1 cellular context compared by ENCODE assay signal in genomic region chr10:69068549-69068948, GRCh38.
TF ChIP-seq lines count a peak whose summit lies in the region.

No MANE protein-coding gene starts in this region.

TF ChIP-seq in HepG2, 621 proteins besides CTCF, POLR2A, EP300 and RAD21:
- TF ChIP-seq HNRNPUL1 (IDR thresholded peaks at IDR 0.05; ENCODE audit: low read depth, low read length) (no peak), CEBPB (IDR thresholded peaks at IDR 0.05; ENCODE audit: borderline replicate concordance, low read depth, low read length) (0 out of 2 replicates have a peak, but pooled peaks have one; percentile 14)
TF ChIP-seq in HepG2: peak in this region for 1.
